Comparison of ENCODE assay signal across 10 cellular contexts in genomic region chr1:37596182-37596667, GRCh38. TPM values are rescaled to one million over a fixed set of nuclear protein-coding genes. Genes with fewer than 3 reads are reported as not detected.
A peak's percentile ranks its signal among the peaks of the same experiment; 100 is the strongest.
DNase-seq lines count a peak whose midpoint lies in the region; ATAC-seq, FAIRE-seq and TF ChIP-seq lines count a peak whose summit lies in the region.
"Had no signal": no experiment of that assay in that cellular context is flagged by ENCODE, and none has a peak within 500 bp of the region (broad histone marks: within the 10 kb centered on the region; RNA-seq: fewer than 3 reads in every experiment).

No MANE protein-coding gene starts in this region.

- no CpG with 5 or more reads among the region's 3 CpGs for WGBS in H9 (ENCODE audit: extremely low coverage, insufficient read length, low lambda C conversion rate)
- 0 to 4% (median 1%) methylated on average over 2 to 3 of the region's 3 CpGs for WGBS in spleen, 5 donors

- no peak overlapping the region for H2BK120ac ChIP-seq in H9 (ENCODE audit: low read depth, low read length, poor library complexity, severe bottlenecking)

- H2BK20ac ChIP-seq in H9 (ENCODE audit: low read depth, low read length, poor library complexity, severe bottlenecking), result no peak overlapping the region

- no peak overlapping the region for H2AFZ ChIP-seq in H9 (ENCODE audit: low read length)

- H3K23ac ChIP-seq in H9 (ENCODE audit: insufficient read length, low read depth, low read length), result no peak overlapping the region

- H2BK15ac ChIP-seq in H9 (ENCODE audit: low read depth, low read length), result no peak overlapping the region

- peaks cover 20% of the 10 kb centered on the region; the same call in 1 of the 2 replicates for H3K79me2 ChIP-seq in H9 (ENCODE audit: insufficient read depth, low read length)

- H3K18ac ChIP-seq in H9 (ENCODE audit: insufficient read length, low read depth, low read length), result no peak overlapping the region

- no peaks in the 10 kb centered on the region for H4K20me1 ChIP-seq in H9 (ENCODE audit: control insufficient read depth, insufficient read depth, insufficient read length)

- H4K91ac ChIP-seq in H9 (ENCODE audit: insufficient read length, low read depth, low read length), result no peak overlapping the region

- H3K23me2 ChIP-seq in H9 (ENCODE audit: insufficient read length, low read depth, low read length, poor library complexity, severe bottlenecking), result peaks cover 6% of the 10 kb centered on the region

- H4K8ac ChIP-seq in H9 (replicated peaks; ENCODE audit: insufficient read length, low read depth, low read length), result no peak overlapping the region

- no peak for ATAC-seq in activated B cell treated with CpG ODN at 0.5 μM for 24 hours (ENCODE audit: low read depth)
- ATAC-seq in left cardiac atrium, result peak; percentile 9 to 45

- FAIRE-seq in urothelium cell line (lab: Jason Lieb, UNC), result no peak

- H3K4me1 Mint-ChIP-seq in H9, result peaks cover 9 to 18% of the 10 kb centered on the region in 2 experiments; a peak in 3 of 4 replicates
- peaks cover 30% of the 10 kb centered on the region for H3K4me1 Mint-ChIP-seq in activated B cell treated with CpG ODN at 0.5 μM for 24 hours

- H3K27me3 Mint-ChIP-seq in H9 (ENCODE audit: low read depth) (peaks cover 18% of the 10 kb centered on the region), activated B cell treated with CpG ODN at 0.5 μM for 24 hours (peaks cover 5% of the 10 kb centered on the region)

- H3K9me3 Mint-ChIP-seq in H9, result peaks cover 0 to 3% of the 10 kb centered on the region in 2 experiments; a peak in 1 of 5 replicates
- H3K9me3 Mint-ChIP-seq in activated B cell treated with CpG ODN at 0.5 μM for 24 hours, result no peaks in the 10 kb centered on the region

- DNase-seq in H9 (no peak), activated B cell treated with CpG ODN at 0.5 μM for 24 hours (no peak), left cardiac atrium (no peak), spleen (no peak), urothelium cell line (ENCODE audit: low spot score) (no peak), EL (no peak), KG1 (lab: John Stamatoyannopoulos, UW) (no peak), MV-4-11 (lab: John Stamatoyannopoulos, UW) (no peak)

- H3K9me3 ChIP-seq in H9 (ENCODE audit: control insufficient read depth, low read depth, low read length), result no peaks in the 10 kb centered on the region
- H3K9me3 ChIP-seq in spleen, result no peaks in the 10 kb centered on the region

- TF ChIP-seq CTCF in H9 (conservative IDR thresholded peaks at IDR 0.05) (no peak), activated B cell treated with CpG ODN at 0.5 μM for 24 hours (IDR thresholded peaks at IDR 0.05) (no peak), spleen (IDR thresholded peaks at IDR 0.05 in 8 of 11, conservative IDR thresholded peaks at IDR 0.05 in 3 of 11) (no peak)

- intact Hi-C loops in activated B cell treated with CpG ODN at 0.5 μM for 24 hours (cut with micrococcal nuclease), result loop anchor here (5.0 to 10.0 kb wide), 4 partner anchors 119 to 1134 kb away; partner anchors contain the start of genes C1orf122, MRPS15, SF3A3 and YRDC
- intact Hi-C loops in left cardiac atrium (cut with DNase I), result no loop called here
- intact Hi-C loops in spleen (cut with DNase I; ENCODE audit: low total_unique reads), result loop anchor here (5.0 kb wide), 1 partner anchor 44 kb away; the partner anchor contains the start of gene SNIP1

- H3K56ac ChIP-seq in H9 (ENCODE audit: insufficient read length, low read depth, low read length), result no peak overlapping the region

- H2BK5ac ChIP-seq in H9 (ENCODE audit: insufficient read length, low read length), result no peak overlapping the region

- H2BK12ac ChIP-seq in H9 (ENCODE audit: insufficient read length, low read depth, low read length), result no peak overlapping the region

- H4K5ac ChIP-seq in H9 (ENCODE audit: insufficient read length, low read depth, low read length), result no peak overlapping the region

- H3K36me3 ChIP-seq in spleen, result peaks cover 0 to 29% (median 16%) of the 10 kb centered on the region in 6 donors

- peak overlapping the region; percentile 80 for H3K4me2 ChIP-seq in H9 (ENCODE audit: insufficient read depth, insufficient read length, low read length)

- H3K9ac ChIP-seq in H9 (ENCODE audit: extremely low read depth, insufficient read length, low read length), result no peak overlapping the region

- peak overlapping the region; percentile 96 to 99 for H3K4me3 Mint-ChIP-seq in H9
- peak overlapping the region; percentile 99 for H3K4me3 Mint-ChIP-seq in activated B cell treated with CpG ODN at 0.5 μM for 24 hours

- H3K27ac ChIP-seq in H9 (ENCODE audit: insufficient read length, low read depth, low read length) (no peak overlapping the region), spleen (peak overlapping the region in 7 of 8 donors; percentile 79 to 91 (median 86))

- H3K4me3 ChIP-seq in spleen, result peak overlapping the region; percentile 57 to 89 (median 84)

- no peak overlapping the region for H3T11ph ChIP-seq in H9 (ENCODE audit: low read length)

- H3K4me1 ChIP-seq in H9 (ENCODE audit: insufficient read depth, low read length), result no peaks in the 10 kb centered on the region; the same call in 1 of the 2 replicates
- H3K4me1 ChIP-seq in spleen, result peaks cover 16 to 37% (median 25%) of the 10 kb centered on the region in 6 donors

- POLR2A ChIA-PET in activated B cell treated with CpG ODN at 0.5 μM for 24 hours (lab: Charles Lee), result interaction anchor here (1.0 to 2.6 kb wide), 6 partner anchors 81 to 263 kb away, joined by 3 to 13 read pairs (median 6); partner anchors contain the start of genes MEAF6 and MTF1

- H3K36me3 Mint-ChIP-seq in H9 (ENCODE audit: insufficient read depth in 1 of 3, low read depth in 3 of 3), result peaks cover 8 to 24% (median 23%) of the 10 kb centered on the region in 3 experiments; a peak in 6 of 7 replicates
- peaks cover 28% of the 10 kb centered on the region for H3K36me3 Mint-ChIP-seq in activated B cell treated with CpG ODN at 0.5 μM for 24 hours (ENCODE audit: low read depth)

- no peaks in the 10 kb centered on the region for H3K79me1 ChIP-seq in H9 (ENCODE audit: insufficient read depth, low read depth, low read length, poor library complexity, severe bottlenecking)

- no peak overlapping the region for H2AK5ac ChIP-seq in H9 (ENCODE audit: insufficient read length, low read length)

- peak overlapping the region in 1 of 3 experiments; percentile 89; a peak in 2 of 7 replicates for H3K27ac Mint-ChIP-seq in H9
- peak overlapping the region; percentile 96 for H3K27ac Mint-ChIP-seq in activated B cell treated with CpG ODN at 0.5 μM for 24 hours

- H3K27me3 ChIP-seq in H9 (ENCODE audit: insufficient read depth, low read length) (no peaks in the 10 kb centered on the region), spleen (replicated peaks in 1 of 7) (no peaks in the 10 kb centered on the region)

- CTCF ChIA-PET in activated B cell treated with CpG ODN at 0.5 μM for 24 hours (lab: Charles Lee), result interaction anchor here (1.8 kb wide), 1 partner anchor 86 kb away, joined by 11 read pairs; no protein-coding TSS in a partner anchor

- no peak for TF ChIP-seq POLR2A in spleen (IDR thresholded peaks at IDR 0.05)

- H3K14ac ChIP-seq in H9 (ENCODE audit: insufficient read depth, low read length), result no peak overlapping the region

- no peak overlapping the region for H3K4ac ChIP-seq in H9 (ENCODE audit: low read depth, low read length)

RNA-seq across cellular contexts. Expression of gene GNL2, which starts 0.5 kb away (rescaled TPM):
- total RNA-seq in H9 (2021), result 101 and 106 TPM in 2 replicates
- total RNA-seq in activated B cell treated with CpG ODN at 0.5 μM for 24 hours, result 68.0 and 71.4 TPM in 2 replicates
- total RNA-seq in left cardiac atrium, result 10 to 100 TPM; 21.1 to 34.0 TPM
- total RNA-seq in spleen, result 10 to 100 TPM; 28.9 to 58.0 (median 34.8) TPM
- 10 to 100 TPM; 31.8 to 49.2 (median 41.8) TPM for polyA plus RNA-seq in spleen

RNA-seq across cellular contexts. Expression of gene RSPO1, which starts 38.5 kb away (rescaled TPM):
- 0.33 and 0.35 TPM in 2 replicates for total RNA-seq in H9 (2021)
- not detected in 2 replicates for total RNA-seq in activated B cell treated with CpG ODN at 0.5 μM for 24 hours
- total RNA-seq in left cardiac atrium, result 1 to 10 TPM in 1 of 2 donors, under 1 TPM in 1; 0.68 to 1.4 TPM
- total RNA-seq in spleen, result 1 to 10 TPM in 1 of 7 donors, under 1 TPM in 5, not detected in 1; 0.37 to 1.0 (median 0.53) TPM
- under 1 TPM; 0.20 to 0.50 (median 0.48) TPM for polyA plus RNA-seq in spleen
- total RNA-seq: LHCN-M2, renal cortical epithelial cell had no signal

RNA-seq across cellular contexts. Expression of gene DNALI1, which starts 39.5 kb away (rescaled TPM):
- total RNA-seq in H9 (2021), result 18.0 and 18.9 TPM in 2 replicates
- total RNA-seq in activated B cell treated with CpG ODN at 0.5 μM for 24 hours, result not detected in 2 replicates
- 1 to 10 TPM; 6.2 to 6.3 TPM for total RNA-seq in left cardiac atrium
- total RNA-seq in spleen, result 1 to 10 TPM in 6 of 7 donors, under 1 TPM in 1; 0.98 to 2.6 (median 1.7) TPM
- polyA plus RNA-seq in spleen, result 1 to 10 TPM; 1.2 to 2.2 (median 1.5) TPM

RNA-seq across cellular contexts. Expression of gene SNIP1, which starts 42.1 kb away (rescaled TPM):
- 15.1 and 17.5 TPM in 2 replicates for total RNA-seq in H9 (2021)
- 34.7 and 35.7 TPM in 2 replicates for total RNA-seq in activated B cell treated with CpG ODN at 0.5 μM for 24 hours
- 10 to 100 TPM in 1 of 2 donors, 1 to 10 TPM in 1; 9.9 to 10.2 TPM for total RNA-seq in left cardiac atrium
- 10 to 100 TPM; 18.7 to 26.6 (median 20.7) TPM for total RNA-seq in spleen
- polyA plus RNA-seq in spleen, result 1 to 10 TPM; 4.3 to 6.6 (median 6.0) TPM

Comparison
In these comparisons a context has a peak if more than half of its experiments do, and no peak if none do; other contexts are left out.
1. intact Hi-C loops: an anchor here in activated B cell treated with CpG ODN at 0.5 μM for 24 hours (5.0 to 10.0 kb wide) and spleen (5.0 kb wide); none called in left cardiac atrium.